Comparison of ENCODE assay signal across 34 cellular contexts in genomic region chr16:12153662-12154061, GRCh38.
"Had no signal": no experiment of that assay in that cellular context is flagged by ENCODE, and none has a peak within 500 bp of the region (broad histone marks: within the 10 kb centered on the region; RNA-seq: fewer than 3 reads in every experiment).

No MANE protein-coding gene starts in this region.

- ATAC-seq: activated CD4-positive, CD25-positive, alpha-beta regulatory T cell treated with anti-CD3 and anti-CD28 coated beads, Interleukin-2, amount 50 U/mL, for 24 hours; activated CD8-positive, alpha-beta memory T cell treated with anti-CD3 and anti-CD28 coated beads, Interleukin-2, amount 10 ng/mL, durations not matched to agents 7 days and 5 days; activated CD8-positive, alpha-beta T cell treated with anti-CD3 and anti-CD28 coated beads, Interleukin-2, amount 10 ng/mL, durations not matched to agents 7 days and 5 days; activated naive CD8-positive, alpha-beta T cell treated with anti-CD3 and anti-CD28 coated beads, Interleukin-2, amount 50 U/mL, for 24 hours; esophagus mucosa; foreskin keratinocyte; gastrocnemius medialis; heart left ventricle; T-cell had no signal

- H3K27ac Mint-ChIP-seq: activated B cell treated with CpG ODN at 0.5 μM for 24 hours; activated CD4-positive, alpha-beta memory T cell treated with anti-CD3 and anti-CD28 coated beads for 36 hours; activated CD4-positive, alpha-beta T cell treated with anti-CD3 and anti-CD28 coated beads, Interleukin-2, amount 10 ng/mL, durations not matched to agents 24 days and 14 days; activated CD8-positive, alpha-beta memory T cell treated with anti-CD3 and anti-CD28 coated beads, Interleukin-2, amount 10 ng/mL, durations not matched to agents 7 days and 5 days; activated CD8-positive, alpha-beta T cell treated with anti-CD3 and anti-CD28 coated beads, Interleukin-2, amount 10 ng/mL, durations not matched to agents 7 days and 5 days; activated naive CD4-positive, alpha-beta T cell treated with anti-CD3 and anti-CD28 coated beads for 36 hours; activated naive CD4-positive, alpha-beta T cell treated with anti-CD3 and anti-CD28 coated beads, Interleukin-2, amount 50 U/mL, for 24 hours; activated naive CD8-positive, alpha-beta T cell treated with anti-CD3 and anti-CD28 coated beads for 36 hours; activated naive CD8-positive, alpha-beta T cell treated with anti-CD3 and anti-CD28 coated beads, Interleukin-2, amount 50 U/mL, for 24 hours; activated T-helper 1 cell treated with anti-CD3 and anti-CD28 coated beads, Interleukin-12 subunit alpha, Interleukin-12 subunit beta, Interleukin-2, Interleukin-4 antibody, amounts not matched to agents 30 ng/mL and 10 ng/mL and 1 ng/mL, durations not matched to agents 14 hours and 24 hours and 36 hours; activated T-helper 2 cell treated with anti-CD3 and anti-CD28 coated beads, Interferon-gamma antibody, Interleukin-2, Interleukin-4, amounts not matched to agents 10 μg/mL and 5 μg/mL and 100 μg/mL, durations not matched to agents 14 hours and 24 hours and 36 hours; brain; T-cell; T-helper 1 cell treated with Interleukin-12 subunit alpha and Interleukin-12 subunit beta and Interleukin-4 antibody, amounts not matched to agents 30 μg/mL and 1 μg/mL, for 36 hours; T-helper 2 cell treated with Interferon-gamma antibody and Interleukin-4, amounts not matched to agents 5 μg/mL and 100 μg/mL, for 36 hours had no signal

- H3K36me3 Mint-ChIP-seq: activated CD8-positive, alpha-beta memory T cell treated with anti-CD3 and anti-CD28 coated beads, Interleukin-2, amount 10 ng/mL, durations not matched to agents 7 days and 5 days; activated naive CD8-positive, alpha-beta T cell treated with anti-CD3 and anti-CD28 coated beads for 36 hours had no signal

- H3K4me3 Mint-ChIP-seq: activated B cell treated with CpG ODN at 0.5 μM for 24 hours; activated CD4-positive, alpha-beta memory T cell treated with anti-CD3 and anti-CD28 coated beads for 36 hours; activated CD4-positive, alpha-beta T cell treated with anti-CD3 and anti-CD28 coated beads, Interleukin-2, amount 10 ng/mL, durations not matched to agents 24 days and 14 days; activated CD8-positive, alpha-beta memory T cell treated with anti-CD3 and anti-CD28 coated beads, Interleukin-2, amount 10 ng/mL, durations not matched to agents 7 days and 5 days; activated CD8-positive, alpha-beta T cell treated with anti-CD3 and anti-CD28 coated beads, Interleukin-2, amount 10 ng/mL, durations not matched to agents 7 days and 5 days; activated naive CD4-positive, alpha-beta T cell treated with anti-CD3 and anti-CD28 coated beads for 36 hours; activated naive CD4-positive, alpha-beta T cell treated with anti-CD3 and anti-CD28 coated beads, Interleukin-2, amount 50 U/mL, for 24 hours; activated naive CD8-positive, alpha-beta T cell treated with anti-CD3 and anti-CD28 coated beads for 36 hours; activated naive CD8-positive, alpha-beta T cell treated with anti-CD3 and anti-CD28 coated beads, Interleukin-2, amount 50 U/mL, for 24 hours; activated T-helper 1 cell treated with anti-CD3 and anti-CD28 coated beads, Interleukin-12 subunit alpha, Interleukin-12 subunit beta, Interleukin-2, Interleukin-4 antibody, amounts not matched to agents 30 ng/mL and 10 ng/mL and 1 ng/mL, durations not matched to agents 14 hours and 24 hours and 36 hours; brain; T-cell; T-helper 1 cell treated with Interleukin-12 subunit alpha and Interleukin-12 subunit beta and Interleukin-4 antibody, amounts not matched to agents 30 μg/mL and 1 μg/mL, for 36 hours; T-helper 2 cell treated with Interferon-gamma antibody and Interleukin-4, amounts not matched to agents 5 μg/mL and 100 μg/mL, for 36 hours had no signal

- H3K9me3 Mint-ChIP-seq: activated B cell treated with CpG ODN at 0.5 μM for 24 hours; activated CD4-positive, alpha-beta memory T cell treated with anti-CD3 and anti-CD28 coated beads for 36 hours; activated CD4-positive, alpha-beta T cell treated with anti-CD3 and anti-CD28 coated beads, Interleukin-2, amount 10 ng/mL, durations not matched to agents 24 days and 14 days; activated naive CD4-positive, alpha-beta T cell treated with anti-CD3 and anti-CD28 coated beads for 36 hours; activated naive CD4-positive, alpha-beta T cell treated with anti-CD3 and anti-CD28 coated beads, Interleukin-2, amount 50 U/mL, for 24 hours; activated naive CD8-positive, alpha-beta T cell treated with anti-CD3 and anti-CD28 coated beads for 36 hours; activated naive CD8-positive, alpha-beta T cell treated with anti-CD3 and anti-CD28 coated beads, Interleukin-2, amount 50 U/mL, for 24 hours; activated T-helper 1 cell treated with anti-CD3 and anti-CD28 coated beads, Interleukin-12 subunit alpha, Interleukin-12 subunit beta, Interleukin-2, Interleukin-4 antibody, amounts not matched to agents 30 ng/mL and 10 ng/mL and 1 ng/mL, durations not matched to agents 14 hours and 24 hours and 36 hours; activated T-helper 2 cell treated with anti-CD3 and anti-CD28 coated beads, Interferon-gamma antibody, Interleukin-2, Interleukin-4, amounts not matched to agents 10 μg/mL and 5 μg/mL and 100 μg/mL, durations not matched to agents 14 hours and 24 hours and 36 hours; brain; T-cell; T-helper 1 cell treated with Interleukin-12 subunit alpha and Interleukin-12 subunit beta and Interleukin-4 antibody, amounts not matched to agents 30 μg/mL and 1 μg/mL, for 36 hours; T-helper 2 cell treated with Interferon-gamma antibody and Interleukin-4, amounts not matched to agents 5 μg/mL and 100 μg/mL, for 36 hours had no signal

- H3K27me3 Mint-ChIP-seq: activated B cell treated with CpG ODN at 0.5 μM for 24 hours; activated CD4-positive, alpha-beta memory T cell treated with anti-CD3 and anti-CD28 coated beads for 36 hours; activated CD4-positive, alpha-beta T cell treated with anti-CD3 and anti-CD28 coated beads, Interleukin-2, amount 10 ng/mL, durations not matched to agents 24 days and 14 days; activated CD8-positive, alpha-beta memory T cell treated with anti-CD3 and anti-CD28 coated beads, Interleukin-2, amount 10 ng/mL, durations not matched to agents 7 days and 5 days; activated naive CD4-positive, alpha-beta T cell treated with anti-CD3 and anti-CD28 coated beads, Interleukin-2, amount 50 U/mL, for 24 hours; activated naive CD8-positive, alpha-beta T cell treated with anti-CD3 and anti-CD28 coated beads for 36 hours; activated naive CD8-positive, alpha-beta T cell treated with anti-CD3 and anti-CD28 coated beads, Interleukin-2, amount 50 U/mL, for 24 hours; T-cell had no signal

- H3K4me3 ChIP-seq: adrenal gland, ascending aorta, breast epithelium, cardiac muscle cell, colonic mucosa, gastrocnemius medialis, heart left ventricle had no signal

- H3K36me3 ChIP-seq: adrenal gland, breast epithelium, cardiac muscle cell, colonic mucosa, gastrocnemius medialis, heart left ventricle, WERI-Rb-1 had no signal

- H3K27me3 ChIP-seq: adrenal gland, ascending aorta, breast epithelium, cardiac muscle cell, colonic mucosa, foreskin keratinocyte, gastrocnemius medialis, heart left ventricle had no signal

- H3K9me3 ChIP-seq: adrenal gland, ascending aorta, breast epithelium, colonic mucosa, gastrocnemius medialis, heart left ventricle had no signal

- DNase-seq: activated B cell treated with CpG ODN at 0.5 μM for 24 hours; activated CD4-positive, alpha-beta memory T cell treated with anti-CD3 and anti-CD28 coated beads for 36 hours; activated CD4-positive, alpha-beta T cell treated with anti-CD3 and anti-CD28 coated beads, Interleukin-2, amount 10 ng/mL, durations not matched to agents 24 days and 14 days; activated CD8-positive, alpha-beta memory T cell treated with anti-CD3 and anti-CD28 coated beads, Interleukin-2, amount 10 ng/mL, durations not matched to agents 7 days and 5 days; activated CD8-positive, alpha-beta memory T cell treated with anti-CD3 and anti-CD28 coated beads, Interleukin-2, amount 50 U/mL, for 4 hours; activated CD8-positive, alpha-beta T cell treated with anti-CD3 and anti-CD28 coated beads, Interleukin-2, amount 10 ng/mL, durations not matched to agents 7 days and 5 days; activated effector memory CD4-positive, alpha-beta T cell treated with anti-CD3 and anti-CD28 coated beads, Interleukin-2, amount 50 U/mL, for 16 hours; activated naive CD4-positive, alpha-beta T cell treated with anti-CD3 and anti-CD28 coated beads for 36 hours; activated naive CD8-positive, alpha-beta T cell treated with anti-CD3 and anti-CD28 coated beads for 36 hours; activated naive CD8-positive, alpha-beta T cell treated with anti-CD3 and anti-CD28 coated beads, Interleukin-2, amount 50 U/mL, for 24 hours; activated T-cell treated with anti-CD3 and anti-CD28 coated beads, Interleukin-2, amount 50 U/mL, for 1 hour; activated T-cell treated with anti-CD3 and anti-CD28 coated beads, Interleukin-2, amount 50 U/mL, for 48 hours; adrenal gland; central memory CD4-positive, alpha-beta T cell; colonic mucosa; effector CD8-positive, alpha-beta T cell; foreskin keratinocyte; gastrocnemius medialis; glutamatergic neuron; heart left ventricle; T-cell; T1000; WERI-Rb-1 had no signal

- H3K4me1 ChIP-seq: ascending aorta, breast epithelium, colonic mucosa, gastrocnemius medialis had no signal

- H3K4me1 Mint-ChIP-seq: activated CD4-positive, alpha-beta T cell treated with anti-CD3 and anti-CD28 coated beads, Interleukin-2, amount 10 ng/mL, durations not matched to agents 24 days and 14 days; activated CD8-positive, alpha-beta memory T cell treated with anti-CD3 and anti-CD28 coated beads, Interleukin-2, amount 10 ng/mL, durations not matched to agents 7 days and 5 days had no signal

- H3K27ac ChIP-seq: adrenal gland, ascending aorta, breast epithelium, cardiac muscle cell, colonic mucosa, foreskin keratinocyte, gastrocnemius medialis, heart left ventricle, WERI-Rb-1 had no signal
